ENCODE assay signal across 12 cellular contexts in genomic region chr12:54173906-54174471, GRCh38. TPM values are rescaled to one million over a fixed set of nuclear protein-coding genes. Genes with fewer than 3 reads are reported as not detected.
DNase-seq lines count a peak whose midpoint lies in the region; ATAC-seq and TF ChIP-seq lines count a peak whose summit lies in the region.
"Had no signal": no experiment of that assay in that cellular context is flagged by ENCODE, and none has a peak within 500 bp of the region (broad histone marks: within the 10 kb centered on the region; RNA-seq: fewer than 3 reads in every experiment).

No MANE protein-coding gene starts in this region.

- H3K4me3 ChIP-seq in Caco-2 (ENCODE audit: low read depth, low read length) (peak overlapping the region; percentile 43; the same call in 1 of the 2 replicates), GM23248 (peak overlapping the region; percentile 72), mammary epithelial cell (replicated peaks in 1 of 3; ENCODE audit: insufficient read depth in 1 of 3, low read depth in 2 of 3, low read length in 3 of 3) (peak overlapping the region in 1 of 3 experiments; percentile 9), osteoblast (ENCODE audit: insufficient read depth, low read length) (peak overlapping the region; percentile 70)

- H3K79me2 ChIP-seq in GM23248 (ENCODE audit: insufficient read depth) (no peaks in the 10 kb centered on the region), mammary epithelial cell (ENCODE audit: insufficient read depth, low read length) (no peaks in the 10 kb centered on the region), osteoblast (ENCODE audit: insufficient read depth, low read length) (no peaks in the 10 kb centered on the region)

- no peaks in the 10 kb centered on the region for H3K36me3 ChIP-seq in Caco-2 (ENCODE audit: control insufficient read depth, insufficient read depth, low read length)
- no peaks in the 10 kb centered on the region for H3K36me3 ChIP-seq in GM23248 (ENCODE audit: low read depth)
- H3K36me3 ChIP-seq in mammary epithelial cell (ENCODE audit: insufficient read depth, low read length) = no peaks in the 10 kb centered on the region
- no peaks in the 10 kb centered on the region for H3K36me3 ChIP-seq in osteoblast (ENCODE audit: insufficient read depth, low read length)
- H3K36me3 ChIP-seq: colonic mucosa had no signal

- H3K27ac ChIP-seq in GM23248 (no peak overlapping the region), mammary epithelial cell (ENCODE audit: insufficient read depth, low read depth, low read length) (no peak overlapping the region), osteoblast (ENCODE audit: low read depth, low read length) (no peak overlapping the region)
- H3K27ac ChIP-seq: colonic mucosa, HL-60, skin epidermis had no signal

- intact Hi-C loops in Caco-2 (cut with micrococcal nuclease; ENCODE audit: unreplicated experiment) (no loop called here), mammary epithelial cell (cut with micrococcal nuclease) (no loop called here)

- H3K27me3 Mint-ChIP-seq in Caco-2 (ENCODE audit: insufficient read depth, unreplicated experiment) = peaks cover 4% of the 10 kb centered on the region
- H3K27me3 Mint-ChIP-seq: type B pancreatic cell had no signal

- no TSS peak for BruUV-seq in Caco-2 (replicated peaks; lab: Mats Ljungman, UMichigan)
- BruUV-seq in mammary epithelial cell (replicated peaks; lab: Mats Ljungman, UMichigan) = no TSS peak

- peak overlapping the region; percentile 77 for H3K4me2 ChIP-seq in GM23248 (ENCODE audit: unreplicated experiment)
- H3K4me2 ChIP-seq in mammary epithelial cell (ENCODE audit: insufficient read depth, low read depth, low read length) = peak overlapping the region; percentile 96
- peak overlapping the region; percentile 77 for H3K4me2 ChIP-seq in osteoblast (ENCODE audit: insufficient read depth, low read length)

- CTCF ChIA-PET in Caco-2 (lab: Charles Lee) = interaction anchor here (0.5 to 3.0 kb wide), 11 partner anchors 10 to 401 kb away, joined by 3 to 10 read pairs (median 4); partner anchors contain the start of genes HOXC10, HOXC5 and HOXC8
- CTCF ChIA-PET in mammary epithelial cell (lab: Charles Lee; ENCODE audit: low non-redundant PET) = no interaction called here

- H3K27ac Mint-ChIP-seq in Caco-2 (ENCODE audit: unreplicated experiment) = no peak overlapping the region

- TF ChIP-seq CTCF in Caco-2 (IDR thresholded peaks at IDR 0.05; ENCODE audit: insufficient read depth in 1 of 2, low read depth in 1 of 2, low read length in 1 of 2, severe bottlenecking in 1 of 2, unreplicated experiment in 1 of 2) (no peak), mammary epithelial cell (conservative IDR thresholded peaks at IDR 0.05 in 1 of 2, IDR thresholded peaks at IDR 0.05 in 1 of 2; ENCODE audit: extremely low read depth in 1 of 2, insufficient read depth in 1 of 2, low read depth in 1 of 2, low read length in 2 of 2) (no peak), osteoblast (IDR thresholded peaks at IDR 0.05; ENCODE audit: extremely low read depth, low read depth, low read length) (no peak)

- in situ Hi-C loops in GM23248 (cut with MboI) (no loop called here), mammary epithelial cell (cut with MboI; ENCODE audit: low sequenced_read_pairs in 2 of 2) (no loop called here)

- no peaks in the 10 kb centered on the region for H3K4me1 ChIP-seq in Caco-2
- no peaks in the 10 kb centered on the region; the same call in 1 of the 2 replicates for H3K4me1 ChIP-seq in GM23248 (ENCODE audit: insufficient read depth)
- H3K4me1 ChIP-seq in mammary epithelial cell (ENCODE audit: insufficient read depth, low read length) = peaks cover 18% of the 10 kb centered on the region
- peaks cover 4% of the 10 kb centered on the region for H3K4me1 ChIP-seq in osteoblast (ENCODE audit: insufficient read depth, low read length)

- no peaks in the 10 kb centered on the region for H3K36me3 Mint-ChIP-seq in Caco-2 (ENCODE audit: insufficient read depth, unreplicated experiment)

- H2AFZ ChIP-seq in GM23248 (peak overlapping the region; percentile 90), mammary epithelial cell (ENCODE audit: low read depth, low read length) (peak overlapping the region; percentile 82), osteoblast (ENCODE audit: low read length) (no peak overlapping the region)

- no peaks in the 10 kb centered on the region for H3K9me3 Mint-ChIP-seq in Caco-2 (ENCODE audit: unreplicated experiment)
- H3K9me3 Mint-ChIP-seq: type B pancreatic cell had no signal

- H3K4me3 Mint-ChIP-seq in Caco-2 (ENCODE audit: unreplicated experiment) = no peak overlapping the region
- H3K4me3 Mint-ChIP-seq: type B pancreatic cell had no signal

- no peak for ATAC-seq in HG03378 (IDR thresholded peaks at IDR 0.05; ENCODE audit: unreplicated experiment)

- no peak for TF ChIP-seq POLR2A in erythroblast (IDR thresholded peaks at IDR 0.05; ENCODE audit: low read length)

- dilution Hi-C loops in mammary epithelial cell (cut with HindIII; ENCODE audit: low sequenced_read_pairs) = no loop called here

- H3F3A ChIP-seq in GM23248 (ENCODE audit: insufficient read depth) = peaks cover 13% of the 10 kb centered on the region; the same call in 1 of the 2 replicates

- H3K9ac ChIP-seq in GM23248 (peak overlapping the region; percentile 51), mammary epithelial cell (ENCODE audit: insufficient read depth, low read length) (no peak overlapping the region)

- 80 to 85% methylated on average over 2 of the region's 2 CpGs for WGBS in GM23248 (ENCODE audit: low coverage in 1 of 2, low lambda C conversion rate in 2 of 2, missing lambda C conversion rate in 2 of 2), 2 experiments
- 100% methylated on average over 2 of the region's 2 CpGs for WGBS in mammary epithelial cell (ENCODE audit: low coverage, missing lambda C conversion rate)

- H3K9me2 ChIP-seq in GM23248 (ENCODE audit: insufficient read depth) = no peaks in the 10 kb centered on the region

- DNase-seq in Caco-2 (no peak), GM23248 (no peak), mammary epithelial cell (no peak), osteoblast (ENCODE audit: insufficient read length, low spot score, missing footprints) (peak; percentile 58), HUDEP-2 (lab: John Stamatoyannopoulos, UW; ENCODE audit: unreplicated experiment in 76 of 76) (no peak), erythroblast (lab: John Stamatoyannopoulos, UW) (no peak)
- DNase-seq: NCI-H446 treated with DMSO at 0.1 percent for 48 hours had no signal

- no peaks in the 10 kb centered on the region for H4K20me1 ChIP-seq in GM23248 (ENCODE audit: insufficient read depth)
- H4K20me1 ChIP-seq in mammary epithelial cell (ENCODE audit: insufficient read depth, low read length) = no peaks in the 10 kb centered on the region
- no peaks in the 10 kb centered on the region for H4K20me1 ChIP-seq in osteoblast (ENCODE audit: insufficient read depth, low read length)

- H3K9me3 ChIP-seq in Caco-2 = no peaks in the 10 kb centered on the region
- no peaks in the 10 kb centered on the region for H3K9me3 ChIP-seq in GM23248 (ENCODE audit: low read depth)
- H3K9me3 ChIP-seq in mammary epithelial cell (replicated peaks; ENCODE audit: insufficient read depth, low read length) = no peaks in the 10 kb centered on the region
- H3K9me3 ChIP-seq in osteoblast (ENCODE audit: low read depth, low read length) = no peaks in the 10 kb centered on the region
- H3K9me3 ChIP-seq: colonic mucosa had no signal

- H3K27me3 ChIP-seq in Caco-2 (replicated peaks; ENCODE audit: control insufficient read depth, insufficient read depth, low read length) = no peaks in the 10 kb centered on the region; the same call in 1 of the 2 replicates
- peaks cover 9% of the 10 kb centered on the region; the same call in 1 of the 2 replicates for H3K27me3 ChIP-seq in GM23248 (replicated peaks; ENCODE audit: insufficient read depth)
- no peaks in the 10 kb centered on the region for H3K27me3 ChIP-seq in mammary epithelial cell (ENCODE audit: insufficient read depth, low read length)
- peaks cover 9% of the 10 kb centered on the region for H3K27me3 ChIP-seq in osteoblast (ENCODE audit: insufficient read depth, low read length)

- H3K4me1 Mint-ChIP-seq in Caco-2 (ENCODE audit: low read depth, unreplicated experiment) = peaks cover 9% of the 10 kb centered on the region

- POLR2A ChIA-PET in Caco-2 (lab: Charles Lee) = interaction anchor here (0.6 kb wide), 2 partner anchors 9 to 186 kb away, joined by 4 to 8 read pairs; no protein-coding TSS in a partner anchor

RNA-seq across cellular contexts. Expression of gene SMUG1, which starts 14.8 kb away (rescaled TPM):
- total RNA-seq in Caco-2 (2022) (51.8 and 53.2 TPM in 2 replicates), mammary epithelial cell (10 to 100 TPM; 30.7 to 52.7 TPM), osteoblast (23.5 and 36.5 TPM in 2 replicates)
- total RNA-seq in GM23248 (2014; rRNA removed; shearing (Covaris generic)) = 34.5 and 38.2 TPM in 2 replicates
- polyA plus RNA-seq in GM23248 (2016; fragmentation: Nextera tagmentation; extraction: Ambion mirVana) (48.5 and 49.5 TPM in 2 replicates), mammary epithelial cell (54.7 TPM)
- polyA minus RNA-seq in mammary epithelial cell = 80.1 TPM
